ENCODE assay signal across 9 cellular contexts in the genomic region with DNA sequence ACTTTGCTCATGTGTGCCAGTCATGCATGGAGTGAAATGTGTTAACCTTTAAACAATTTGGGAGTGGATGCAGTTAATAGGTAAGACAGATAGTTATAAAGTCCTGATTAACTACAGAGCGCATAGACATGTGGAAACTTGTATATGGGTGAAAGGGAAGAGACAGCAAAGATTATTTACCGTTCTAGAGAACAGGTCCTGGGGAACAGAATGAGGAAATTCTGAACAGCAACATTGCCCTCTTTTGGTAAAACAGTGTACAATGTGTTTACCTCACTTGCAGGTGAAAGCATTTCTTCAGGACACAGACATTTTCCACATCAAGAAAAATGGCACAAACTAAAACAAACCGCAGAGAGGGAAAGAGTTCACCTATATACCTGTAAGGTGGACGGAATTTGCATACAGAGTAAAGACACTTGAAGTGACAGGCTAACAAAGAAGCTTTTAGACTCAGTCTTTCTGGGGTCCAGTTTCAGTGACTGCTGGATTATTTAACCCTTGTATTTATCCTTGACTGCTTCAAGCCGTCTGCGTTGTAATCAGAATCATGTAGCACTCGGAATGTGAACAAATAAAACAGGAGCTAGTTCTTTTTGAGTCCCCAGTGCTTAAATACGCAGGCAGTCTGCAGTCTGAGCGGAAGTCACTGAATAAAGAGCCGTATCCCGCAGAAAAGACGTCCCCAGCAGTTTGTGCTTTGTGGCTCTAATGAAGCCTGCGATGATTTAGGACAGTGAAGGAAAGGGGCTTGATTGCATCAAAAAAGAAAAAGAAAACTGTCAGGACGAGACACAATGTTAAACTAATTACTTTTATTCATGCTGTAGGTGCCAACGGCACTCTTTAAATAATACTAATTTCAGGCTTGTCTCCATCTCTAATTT.
DNase-seq lines count a peak whose midpoint lies in the region; ATAC-seq and TF ChIP-seq lines count a peak whose summit lies in the region.
"Had no signal": no experiment of that assay in that cellular context is flagged by ENCODE, and none has a peak within 500 bp of the region (broad histone marks: within the 10 kb centered on the region; RNA-seq: fewer than 3 reads in every experiment).

No MANE protein-coding gene starts in this region.

- peak overlapping the region; percentile 67 for H3K4me3 Mint-ChIP-seq in Calu3 (ENCODE audit: low read depth, unreplicated experiment)
- H3K4me3 Mint-ChIP-seq: activated B cell treated with CpG ODN at 0.5 μM for 24 hours had no signal

- peak; percentile 18 for TF ChIP-seq CTCF in Calu3 (IDR thresholded peaks at IDR 0.05; ENCODE audit: unreplicated experiment)
- TF ChIP-seq CTCF in OCI-LY3 (IDR thresholded peaks at IDR 0.05; ENCODE audit: low read depth, low read length) = peak; percentile 83

- no peaks in the 10 kb centered on the region for H3K79me2 ChIP-seq in OCI-LY3 (ENCODE audit: low read length)

- H3K36me3 ChIP-seq in HUES64 (ENCODE audit: insufficient read depth, low read length) (no peaks in the 10 kb centered on the region), OCI-LY3 (replicated peaks; ENCODE audit: low read depth, low read length) (no peaks in the 10 kb centered on the region), duodenal mucosa (ENCODE audit: control insufficient read depth in 1 of 2, insufficient read depth in 2 of 2, low read length in 2 of 2) (no peaks in the 10 kb centered on the region)

- peak overlapping the region; percentile 6; the same call in 1 of the 2 replicates for H3K9ac ChIP-seq in HUES64 (ENCODE audit: low read depth, low read length)
- H3K9ac ChIP-seq in OCI-LY3 (ENCODE audit: low read length) = no peak overlapping the region
- H3K9ac ChIP-seq in duodenal mucosa (ENCODE audit: low read depth in 1 of 2, low read length in 2 of 2) = peak overlapping the region; percentile 20 to 23

- no peaks in the 10 kb centered on the region for H3K27me3 Mint-ChIP-seq in Calu3 (ENCODE audit: unreplicated experiment)

- H3K9me3 ChIP-seq in HUES64 (ENCODE audit: insufficient read depth, low read depth, low read length) = no peaks in the 10 kb centered on the region
- H3K9me3 ChIP-seq in OCI-LY3 (ENCODE audit: insufficient read depth, low read length) = no peaks in the 10 kb centered on the region
- H3K9me3 ChIP-seq in duodenal mucosa (ENCODE audit: control insufficient read depth in 1 of 2, low read length in 2 of 2) = no peaks in the 10 kb centered on the region

- peak; percentile 51 for ATAC-seq in GM19397 (IDR thresholded peaks at IDR 0.05; ENCODE audit: unreplicated experiment)

- H3K27ac Mint-ChIP-seq in Calu3 (ENCODE audit: unreplicated experiment) = peak overlapping the region; percentile 29
- H3K27ac Mint-ChIP-seq: activated B cell treated with CpG ODN at 0.5 μM for 24 hours had no signal

- intact Hi-C loops in Calu3 (cut with micrococcal nuclease; ENCODE audit: unreplicated experiment) = loop anchor here (1.0 to 5.0 kb wide), 6 partner anchors 163 to 1520 kb away; no protein-coding TSS in a partner anchor

- H3K27me3 ChIP-seq in HUES64 (ENCODE audit: insufficient read depth, low read length) (peaks cover 7% of the 10 kb centered on the region; the same call in 1 of the 2 replicates), OCI-LY3 (ENCODE audit: low read depth, low read length) (peaks cover 64% of the 10 kb centered on the region), duodenal mucosa (ENCODE audit: control insufficient read depth in 1 of 2, insufficient read depth in 2 of 2, low read length in 2 of 2) (no peaks in the 10 kb centered on the region)

- WGBS in HUES64 = 16% methylated on average over 15 of the region's 15 CpGs

- peaks cover 5% of the 10 kb centered on the region for H3K36me3 Mint-ChIP-seq in Calu3 (ENCODE audit: insufficient read depth, unreplicated experiment)

- no peaks in the 10 kb centered on the region for H4K20me1 ChIP-seq in OCI-LY3 (ENCODE audit: insufficient read depth, low read length)

- no TSS peak for BruUV-seq in Calu3 (replicated peaks; lab: Mats Ljungman, UMichigan)

- H3K4me1 ChIP-seq in HUES64 (ENCODE audit: insufficient read depth, low read length) (peaks cover 31% of the 10 kb centered on the region), OCI-LY3 (ENCODE audit: low read length) (peaks cover 37% of the 10 kb centered on the region), duodenal mucosa (ENCODE audit: control insufficient read depth in 1 of 2, insufficient read depth in 2 of 2, low read length in 2 of 2) (peaks cover 0 to 4% of the 10 kb centered on the region in 2 donors)

- H3K4me3 ChIP-seq in HUES64 (ENCODE audit: low read length) (peak overlapping the region; percentile 44), OCI-LY3 (ENCODE audit: low read length) (peak overlapping the region; percentile 73), duodenal mucosa (ENCODE audit: low read depth in 1 of 2, low read length in 2 of 2) (peak overlapping the region; percentile 53 to 70)

- peak overlapping the region; percentile 66; the same call in 1 of the 2 replicates for H2AFZ ChIP-seq in OCI-LY3 (ENCODE audit: low read depth, low read length)

- CTCF ChIA-PET in Calu3 (lab: Charles Lee) = no interaction called here

- DNase-seq in Calu3 (peak; percentile 23), medulla oblongata (ENCODE audit: extremely low spot score) (peak; percentile 38), germinal center (ENCODE audit: low spot score) (no peak), occipital lobe (lab: John Stamatoyannopoulos, UW) (no peak)
- DNase-seq: activated B cell treated with CpG ODN at 0.5 μM for 24 hours had no signal

- peaks cover 20% of the 10 kb centered on the region for H3K4me1 Mint-ChIP-seq in Calu3 (ENCODE audit: low read depth, unreplicated experiment)
- H3K4me1 Mint-ChIP-seq: activated B cell treated with CpG ODN at 0.5 μM for 24 hours had no signal

- H3K4me2 ChIP-seq in OCI-LY3 (ENCODE audit: low read length) = peak overlapping the region; percentile 92

- H3K27ac ChIP-seq in HUES64 (ENCODE audit: low read depth, low read length) (no peak overlapping the region; the same call in 1 of the 2 replicates), OCI-LY3 (ENCODE audit: low read length) (no peak overlapping the region), duodenal mucosa (ENCODE audit: low read depth, low read length) (no peak overlapping the region)

- H3K9me3 Mint-ChIP-seq in Calu3 (ENCODE audit: low read depth, unreplicated experiment) = no peaks in the 10 kb centered on the region
- H3K9me3 Mint-ChIP-seq: activated B cell treated with CpG ODN at 0.5 μM for 24 hours had no signal

Comparison
In these comparisons a context has a peak if more than half of its experiments do, and no peak if none do; other contexts are left out.
1. DNase-seq: peak in Calu3 (single experiment) and medulla oblongata (single experiment); none in germinal center (single experiment) and occipital lobe (single experiment).
2. Peak in every context shown above with its lines, with median percentiles within 50 percentile points of each other: H3K4me3 ChIP-seq.